Comparison of ENCODE assay signal across 1 cellular context in genomic region chr9:20760246-20760901, GRCh38.
TF ChIP-seq lines count a peak whose summit lies in the region.

No MANE protein-coding gene starts in this region.

TF ChIP-seq in endothelial cell of umbilical vein, 7 proteins besides CTCF, POLR2A, EP300 and RAD21:
- TF ChIP-seq MYC (IDR thresholded peaks at IDR 0.05; ENCODE audit: low read depth, low read length), result no peak
- TF ChIP-seq FOS (IDR thresholded peaks at IDR 0.05; ENCODE audit: borderline replicate concordance, insufficient read depth, low read length), result no peak
- peak; percentile 26 for TF ChIP-seq JUN (IDR thresholded peaks at IDR 0.05; ENCODE audit: borderline replicate concordance, insufficient read depth, insufficient read length, low read depth)
- TF ChIP-seq GATA2 (IDR thresholded peaks at IDR 0.05; ENCODE audit: insufficient read depth, insufficient read length, low read depth, low read length), result peak; percentile 72
- no peak for TF ChIP-seq POLR2AphosphoS5 (IDR thresholded peaks at IDR 0.05; ENCODE audit: insufficient read depth, low read depth, low read length)
- TF ChIP-seq EZH2 (IDR thresholded peaks at IDR 0.05; ENCODE audit: borderline replicate concordance, low read depth, low read length, severe bottlenecking), result no peak
